20 cellular contexts compared by ENCODE assay signal in genomic region chr6:40398034-40398679, GRCh38.
A peak's percentile ranks its signal among the peaks of the same experiment; 100 is the strongest.
DNase-seq lines count a peak whose midpoint lies in the region; ATAC-seq, FAIRE-seq and TF ChIP-seq lines count a peak whose summit lies in the region.
"Had no signal": no experiment of that assay in that cellular context is flagged by ENCODE, and none has a peak within 500 bp of the region (broad histone marks: within the 10 kb centered on the region; RNA-seq: fewer than 3 reads in every experiment).

No MANE protein-coding gene starts in this region.

- WGBS in K562 (ENCODE audit: insufficient coverage, low coverage, missing lambda C conversion rate) = 4% methylated on average over 10 of the region's 10 CpGs
- WGBS in right lobe of liver (ENCODE audit: insufficient coverage, low coverage, low lambda C conversion rate, missing lambda C conversion rate) = 55% methylated on average over 5 of the region's 10 CpGs
- 69 to 80% methylated on average over 10 of the region's 10 CpGs for WGBS in thyroid gland, 2 donors

- peak overlapping the region; percentile 25; the same call in 1 of the 2 replicates for H3K4me2 ChIP-seq in K562 (ENCODE audit: insufficient read depth, low read length)

- CTCF ChIA-PET in K562 (lab: Yijun Ruan, JAX; ENCODE audit: low intra/inter-chr PET ratio) = no interaction called here

- POLR2A ChIA-PET in K562 (lab: Yijun Ruan, JAX) = no interaction called here

- H3K27me3 ChIP-seq in K562 (ENCODE audit: control insufficient read depth in 2 of 2, insufficient read depth in 2 of 2, low read length in 2 of 2) = peaks cover 13 to 45% of the 10 kb centered on the region in 2 experiments; a peak in 4 of 5 replicates
- no peaks in the 10 kb centered on the region for H3K27me3 ChIP-seq in right lobe of liver
- H3K27me3 ChIP-seq in thyroid gland = no peaks in the 10 kb centered on the region
- H3K27me3 ChIP-seq: MG63 had no signal

- H3K27ac ChIP-seq in K562 (ENCODE audit: extremely low read depth, low read depth, low read length) = no peak overlapping the region
- H3K27ac ChIP-seq in right lobe of liver = peak overlapping the region in 2 of 3 donors; percentile 27 to 72
- H3K27ac ChIP-seq in thyroid gland = peak overlapping the region in 2 of 3 donors; percentile 35 to 49

- no peak for FAIRE-seq in K562 (lab: Jason Lieb, UNC)
- FAIRE-seq: GM12892, GM19239, HTR-8/SVneo had no signal

- no peak for TF ChIP-seq POLR2A in K562 (conservative IDR thresholded peaks at IDR 0.05)
- TF ChIP-seq POLR2A in right lobe of liver (IDR thresholded peaks at IDR 0.05) = no peak
- no peak for TF ChIP-seq POLR2A in thyroid gland (IDR thresholded peaks at IDR 0.05)

- intact Hi-C loops in cardiac septum (cut with DNase I) = no loop called here
- intact Hi-C loops in Right ventricle myocardium superior (cut with DNase I) = no loop called here
- intact Hi-C loops in K562 (cut with micrococcal nuclease) = no loop called here
- intact Hi-C loops in right lobe of liver (cut with DNase I) = no loop called here
- intact Hi-C loops in thyroid gland (cut with DNase I) = no loop called here

- no peak for TF ChIP-seq EP300 in K562 (IDR thresholded peaks at IDR 0.05; ENCODE audit: low read length)

- in situ Hi-C loops in K562 (cut with MboI) = no loop called here

- no peak for TF ChIP-seq RAD21 in K562 (CRISPR knock-in tag; conservative IDR thresholded peaks at IDR 0.05 in 1 of 2, IDR thresholded peaks at IDR 0.05 in 1 of 2)

- ATAC-seq in Right ventricle myocardium superior (ENCODE audit: poor library complexity) = no peak
- peak; percentile 40; the same call in 2 of the 3 replicates for ATAC-seq in K562
- peak; percentile 77 to 87 (median 81) for ATAC-seq in right lobe of liver

- no peak for TF ChIP-seq CTCF in K562 (IDR thresholded peaks at IDR 0.05 in 2 of 3, conservative IDR thresholded peaks at IDR 0.05 in 1 of 3; ENCODE audit: insufficient read depth in 2 of 3, low read depth in 1 of 3, low read length in 3 of 3)
- no peak for TF ChIP-seq CTCF in right lobe of liver (IDR thresholded peaks at IDR 0.05)
- TF ChIP-seq CTCF in thyroid gland (IDR thresholded peaks at IDR 0.05) = no peak

- H4K20me1 ChIP-seq in K562 (replicated peaks; ENCODE audit: control insufficient read depth, insufficient read depth, low read length) = peaks cover 5% of the 10 kb centered on the region; the same call in 1 of the 2 replicates

- H3K36me3 ChIP-seq in K562 (ENCODE audit: control insufficient read depth, insufficient read depth, low read length) (no peaks in the 10 kb centered on the region), right lobe of liver (no peaks in the 10 kb centered on the region), thyroid gland (no peaks in the 10 kb centered on the region)
- H3K36me3 ChIP-seq: MG63 had no signal

- H3K9me1 ChIP-seq in K562 (ENCODE audit: control insufficient read depth, insufficient read depth, low read length) = no peaks in the 10 kb centered on the region

- no peak overlapping the region for H3K4me3 ChIP-seq in K562
- peak overlapping the region in 2 of 3 donors; percentile 23 to 40 for H3K4me3 ChIP-seq in right lobe of liver
- no peak overlapping the region for H3K4me3 ChIP-seq in thyroid gland (replicated peaks in 1 of 3)
- H3K4me3 ChIP-seq: MG63 had no signal

- H2AFZ ChIP-seq in K562 (ENCODE audit: low read depth, low read length) = no peak overlapping the region; the same call in 1 of the 2 replicates

- DNase-seq in cardiac septum (ENCODE audit: low spot score) (peak; percentile 39), Right ventricle myocardium superior (no peak), K562 (ENCODE audit: extremely low read depth in 1 of 4, low spot score in 3 of 4) (no peak), right lobe of liver (peak; percentile 35 to 82 (median 75)), thyroid gland (peak; percentile 57 to 74), HT-29 (ENCODE audit: low spot score) (no peak), HPDE6-E6E7 (ENCODE audit: extremely low spot score) (no peak)
- DNase-seq: CD4-positive, CD25-positive, alpha-beta regulatory T cell; DMS153; DND-41; KG1; MG63; NCI-H2081; NCI-H2227 treated with DMSO at 0.1 percent for 48 hours; NCI-H526 treated with DMSO at 0.1 percent for 48 hours; RPMI8226; SHP77 had no signal

- H3K9ac ChIP-seq in K562 (ENCODE audit: insufficient read depth in 1 of 2, low read depth in 2 of 2, low read length in 2 of 2) = no peak overlapping the region

- no peaks in the 10 kb centered on the region; a peak in 1 of 5 replicates for H3K4me1 ChIP-seq in K562 (replicated peaks in 1 of 2; ENCODE audit: control insufficient read depth in 2 of 2, insufficient read depth in 2 of 2, low read length in 2 of 2)
- peaks cover 0 to 22% (median 0%) of the 10 kb centered on the region in 4 donors for H3K4me1 ChIP-seq in right lobe of liver
- H3K4me1 ChIP-seq in thyroid gland = peaks cover 19 to 27% of the 10 kb centered on the region in 2 donors

- H3K9me3 ChIP-seq in K562 (replicated peaks; ENCODE audit: control insufficient read depth, insufficient read depth, low read depth, low read length) = no peaks in the 10 kb centered on the region
- H3K9me3 ChIP-seq in right lobe of liver = no peaks in the 10 kb centered on the region
- H3K9me3 ChIP-seq in thyroid gland = no peaks in the 10 kb centered on the region
- H3K9me3 ChIP-seq: MG63 had no signal

- H3K79me2 ChIP-seq in K562 (ENCODE audit: control insufficient read depth, insufficient read depth, low read length) = no peaks in the 10 kb centered on the region

- no TSS peak for BruUV-seq in K562 (replicated peaks; lab: Mats Ljungman, UMichigan)

TF ChIP-seq in K562, 482 proteins besides CTCF, POLR2A, EP300 and RAD21:
- 0 out of 2 replicates have a peak, but pooled peaks have one; percentile 17 for TF ChIP-seq CEBPB (tag; IDR thresholded peaks at IDR 0.05)
- no peak for TF ChIP-seq STAT5B (CRISPR knock-in tag; IDR thresholded peaks at IDR 0.05)

Comparison
In these comparisons a context has a peak if more than half of its experiments do, and no peak if none do; other contexts are left out.
1. DNase-seq: peak in cardiac septum (single experiment), right lobe of liver (3 of 3) and thyroid gland (2 of 2); none in Right ventricle myocardium superior (single experiment), K562 (0 of 4), HT-29 (single experiment) and HPDE6-E6E7 (single experiment).
2. H3K4me3 ChIP-seq: peak in right lobe of liver (2 of 3); none in K562 (single experiment) and thyroid gland (0 of 3).